Comparison of ENCODE assay signal across 25 cellular contexts in genomic region chr10:24289235-24289634, GRCh38.
"Had no signal": no experiment of that assay in that cellular context is flagged by ENCODE, and none has a peak within 500 bp of the region (broad histone marks: within the 10 kb centered on the region; RNA-seq: fewer than 3 reads in every experiment).

No MANE protein-coding gene starts in this region.

- ATAC-seq: activated CD8-positive, alpha-beta T cell treated with anti-CD3 and anti-CD28 coated beads for 36 hours; activated T-cell treated with anti-CD3 and anti-CD28 coated beads, Interleukin-2, amount 50 U/mL, for 4 hours; activated T-helper 17 cell treated with anti-CD3 and anti-CD28 coated beads, Interleukin-2, amount 50 U/mL, for 72 hours; gastroesophageal sphincter; left cardiac atrium; naive thymus-derived CD4-positive, alpha-beta T cell; sciatic nerve; stimulated activated effector memory CD8-positive, alpha-beta T cell treated with anti-CD3 and anti-CD28 coated beads, Interleukin-12 subunit alpha, Interleukin-12 subunit beta, amount 100 ng/mL, for 72 hours; upper lobe of right lung had no signal

- H3K36me3 ChIP-seq: thoracic aorta, upper lobe of right lung had no signal

- H3K4me1 Mint-ChIP-seq: activated B cell treated with CpG ODN at 0.5 μM for 24 hours; activated T-helper 17 cell treated with anti-CD3 and anti-CD28 coated beads, Interleukin-2, amount 50 U/mL, for 72 hours; naive thymus-derived CD4-positive, alpha-beta T cell; stimulated activated effector memory CD8-positive, alpha-beta T cell treated with anti-CD3 and anti-CD28 coated beads, Interleukin-12 subunit alpha, Interleukin-12 subunit beta, amount 100 ng/mL, for 72 hours had no signal

- H3K9me3 Mint-ChIP-seq: activated CD8-positive, alpha-beta T cell treated with anti-CD3 and anti-CD28 coated beads for 36 hours had no signal

- H3K27ac ChIP-seq: gastroesophageal sphincter, thoracic aorta, upper lobe of right lung had no signal

- H3K36me3 Mint-ChIP-seq: activated naive CD8-positive, alpha-beta T cell; naive thymus-derived CD4-positive, alpha-beta T cell; stimulated activated effector memory CD8-positive, alpha-beta T cell treated with anti-CD3 and anti-CD28 coated beads, Interleukin-12 subunit alpha, Interleukin-12 subunit beta, amount 100 ng/mL, for 72 hours had no signal

- H3K27me3 Mint-ChIP-seq: activated B cell treated with CpG ODN at 0.5 μM for 24 hours had no signal

- H3K4me3 Mint-ChIP-seq: activated B cell treated with CpG ODN at 0.5 μM for 24 hours; activated CD8-positive, alpha-beta T cell treated with anti-CD3 and anti-CD28 coated beads for 36 hours; activated naive CD8-positive, alpha-beta T cell; activated T-cell treated with anti-CD3 and anti-CD28 coated beads, Interleukin-2, amount 50 U/mL, for 4 hours; activated T-helper 17 cell treated with anti-CD3 and anti-CD28 coated beads, Interleukin-2, amount 50 U/mL, for 72 hours; naive thymus-derived CD4-positive, alpha-beta T cell; stimulated activated effector memory CD8-positive, alpha-beta T cell treated with anti-CD3 and anti-CD28 coated beads, Interleukin-12 subunit alpha, Interleukin-12 subunit beta, amount 100 ng/mL, for 72 hours; stimulated activated naive CD8-positive, alpha-beta T cell treated with anti-CD3 and anti-CD28 coated beads, Interleukin-15, Interleukin-2, amounts not matched to agents 100 ng/mL and 50 ng/mL, for 24 hours had no signal

- H3K9me3 ChIP-seq: gastroesophageal sphincter, thoracic aorta, upper lobe of right lung had no signal

- H3K4me1 ChIP-seq: gastroesophageal sphincter, upper lobe of right lung had no signal

- DNase-seq: activated B cell treated with CpG ODN at 0.5 μM for 24 hours; activated CD4-positive, alpha-beta T cell treated with anti-CD3 and anti-CD28 coated beads, Interleukin-2, amount 50 U/mL, for 1 hour; activated CD8-positive, alpha-beta T cell treated with anti-CD3 and anti-CD28 coated beads for 36 hours; activated gamma-delta T cell treated with Interleukin-2 at 50 U/mL for 16 hours; activated T-cell treated with anti-CD3 and anti-CD28 coated beads, Interleukin-2, amount 50 U/mL, for 4 hours; anterior cingulate cortex; dermis blood vessel endothelial cell; effector CD4-positive, alpha-beta T cell; hippocampal formation; left cardiac atrium; midbrain; naive thymus-derived CD4-positive, alpha-beta T cell; posterior cingulate gyrus; retina; stimulated activated CD4-positive, alpha-beta T cell treated with anti-CD3 and anti-CD28 coated beads, Interleukin-4, amount 100 ng/mL, for 24 hours; T-helper 2 cell; upper lobe of right lung had no signal

- H3K27ac Mint-ChIP-seq: activated B cell treated with CpG ODN at 0.5 μM for 24 hours; activated CD8-positive, alpha-beta T cell treated with anti-CD3 and anti-CD28 coated beads for 36 hours; activated naive CD8-positive, alpha-beta T cell; activated T-helper 17 cell treated with anti-CD3 and anti-CD28 coated beads, Interleukin-2, amount 50 U/mL, for 72 hours; naive thymus-derived CD4-positive, alpha-beta T cell; stimulated activated effector memory CD8-positive, alpha-beta T cell treated with anti-CD3 and anti-CD28 coated beads, Interleukin-12 subunit alpha, Interleukin-12 subunit beta, amount 100 ng/mL, for 72 hours; stimulated activated naive CD8-positive, alpha-beta T cell treated with anti-CD3 and anti-CD28 coated beads, Interleukin-15, Interleukin-2, amounts not matched to agents 100 ng/mL and 50 ng/mL, for 24 hours had no signal

- H3K4me3 ChIP-seq: gastroesophageal sphincter, skin epidermis, thoracic aorta, upper lobe of right lung had no signal

- H3K27me3 ChIP-seq: gastroesophageal sphincter, upper lobe of right lung had no signal
